ENCODE assay signal across 16 cellular contexts in the genomic region with DNA sequence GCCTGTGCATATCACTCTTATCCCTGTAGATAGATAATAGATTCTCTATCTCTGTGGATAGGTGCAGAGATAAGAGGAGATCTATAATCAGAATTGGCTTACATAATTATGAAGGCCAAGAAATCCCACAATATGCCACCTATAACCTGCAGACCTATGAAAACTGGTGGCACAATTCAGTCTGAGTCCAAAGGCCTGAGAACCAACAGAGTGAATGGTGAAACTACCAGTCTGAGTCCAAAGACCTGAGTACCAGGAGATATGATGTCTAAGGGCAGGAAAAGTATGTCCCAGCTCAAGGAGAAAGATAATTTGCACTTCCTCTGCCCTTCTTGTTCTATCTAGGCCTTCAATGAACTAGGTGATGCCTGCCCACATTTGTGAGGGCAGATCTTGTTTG. TPM values are rescaled to one million over a fixed set of nuclear protein-coding genes. Genes with fewer than 3 reads are reported as not detected.
A peak's percentile ranks its signal among the peaks of the same experiment; 100 is the strongest.
DNase-seq lines count a peak whose midpoint lies in the region; ATAC-seq, FAIRE-seq and TF ChIP-seq lines count a peak whose summit lies in the region.
"Not testable (repeated sequence)": the region's sequence is repeated elsewhere in the genome, so short reads cannot be mapped to it uniquely, and the experiment has no call there.
"Had no signal": no experiment of that assay in that cellular context is flagged by ENCODE, and none has a peak within 500 bp of the region (broad histone marks: within the 10 kb centered on the region; RNA-seq: fewer than 3 reads in every experiment).

No MANE protein-coding gene starts in this region.

- DNase-seq in A549 (ENCODE audit: low read depth in 1 of 2, low spot score in 1 of 2); bronchial epithelial cell (ENCODE audit: low read depth); left colon; left lobe of liver (ENCODE audit: low spot score); right lobe of liver; mucosa of descending colon: not testable (repeated sequence)

- not testable (repeated sequence) for H3K4me1 ChIP-seq in A549; right lobe of liver; mucosa of descending colon (ENCODE audit: low read depth)

- not testable (repeated sequence) for TF ChIP-seq POLR2A in A549 (IDR thresholded peaks at IDR 0.05; ENCODE audit: low read length); right lobe of liver (IDR thresholded peaks at IDR 0.05)

- POLR2A ChIA-PET in A549 (lab: Yijun Ruan, JAX) = not testable (repeated sequence)

- not testable (repeated sequence) for TF ChIP-seq RAD21 in A549 (conservative IDR thresholded peaks at IDR 0.05 in 1 of 2, IDR thresholded peaks at IDR 0.05 in 1 of 2)

- H3K4me2 ChIP-seq in A549 = not testable (repeated sequence)

- H3K4me3 ChIP-seq in A549; bronchial epithelial cell (ENCODE audit: low read depth, low read length); right lobe of liver; mucosa of descending colon: not testable (repeated sequence)

- not testable (repeated sequence) for H3K27ac ChIP-seq in A549, right lobe of liver

- intact Hi-C loops in left colon (cut with DNase I, micrococcal nuclease); right lobe of liver (cut with DNase I); mucosa of descending colon (cut with DNase I, micrococcal nuclease): not testable (repeated sequence)

- ATAC-seq in A549 = not testable (repeated sequence)
- ATAC-seq in left colon (peak; percentile 76), left lobe of liver (peak; percentile 84), right lobe of liver (peak; percentile 65 to 81 (median 76)), mucosa of descending colon (peak; percentile 43)

- not testable (repeated sequence) for TF ChIP-seq EP300 in A549 (IDR thresholded peaks at IDR 0.05)

- H3K27me3 ChIP-seq in bronchial epithelial cell (ENCODE audit: control insufficient read depth, insufficient read depth, low read length); right lobe of liver: not testable (repeated sequence)

- CTCF ChIA-PET in A549 (lab: Yijun Ruan, JAX) = not testable (repeated sequence)

- not testable (repeated sequence) for H3K9me3 ChIP-seq in A549, right lobe of liver, mucosa of descending colon

- FAIRE-seq in A549 (lab: Jason Lieb, UNC) (peak; percentile 61), bronchial epithelial cell (lab: Jason Lieb, UNC) (peak; percentile 43)

- H3K36me3 ChIP-seq in bronchial epithelial cell (ENCODE audit: control insufficient read depth, insufficient read depth, low read length); right lobe of liver; mucosa of descending colon (ENCODE audit: low read depth): not testable (repeated sequence)

- not testable (repeated sequence) for TF ChIP-seq CTCF in A549 (IDR thresholded peaks at IDR 0.05); bronchial epithelial cell (IDR thresholded peaks at IDR 0.05; ENCODE audit: insufficient read depth, low read length, severe bottlenecking); right lobe of liver (IDR thresholded peaks at IDR 0.05); mucosa of descending colon (IDR thresholded peaks at IDR 0.05)

RNA-seq across cellular contexts. Expression of a gene that starts 54.6 kb away (rescaled TPM):
- polyA plus RNA-seq in A549 (2011; rRNA removed) = 1.0 TPM in 2 replicates
- polyA plus RNA-seq in A549 (2012; cell fraction: cytosol; rRNA removed) = 0.17 and 0.25 TPM in 2 replicates
- polyA plus RNA-seq in A549 (2012; cell fraction: nucleus; rRNA removed) = 1.2 and 2.2 TPM in 2 replicates
- 0.28 to 0.51 TPM (median 0.39 TPM) in 3 replicates for polyA plus RNA-seq in A549 (2017; fragmentation: RNase III; extraction: RNeasy Plus Mini Kit Qiagen cat#74134 plus additional on column Dnase treatment)
- polyA minus RNA-seq in A549 (2011; rRNA and poly(A)+ RNA removed) = 0.73 TPM in 1 of 2 replicates, not detected in the other
- 0.51 TPM in 1 of 2 replicates, not detected in the other for total RNA-seq in bronchial epithelial cell
- under 1 TPM; 0.39 to 0.85 TPM for total RNA-seq in left colon
- total RNA-seq in left lobe of liver = 3.2 TPM
- total RNA-seq in right lobe of liver = 1 to 10 TPM in 2 of 6 experiments, under 1 TPM in 2, not detected in 2; 0.51 to 1.4 (median 1.1) TPM
- total RNA-seq in mucosa of descending colon = 1 to 10 TPM in 1 of 3 donors, under 1 TPM in 2; 0.60 to 1.5 (median 0.60) TPM
- total RNA-seq: A172; A673; Caco-2; Calu3; CD4-positive, CD25-positive, alpha-beta regulatory T cell; CD8-positive, alpha-beta memory T cell; Daoy had no signal
- polyA plus RNA-seq: AG04450; CD14-positive monocyte; CD4-positive, alpha-beta memory T cell; CD4-positive, CD25-positive, alpha-beta regulatory T cell had no signal
